Comparison of ENCODE assay signal across 10 cellular contexts in the genomic region with DNA sequence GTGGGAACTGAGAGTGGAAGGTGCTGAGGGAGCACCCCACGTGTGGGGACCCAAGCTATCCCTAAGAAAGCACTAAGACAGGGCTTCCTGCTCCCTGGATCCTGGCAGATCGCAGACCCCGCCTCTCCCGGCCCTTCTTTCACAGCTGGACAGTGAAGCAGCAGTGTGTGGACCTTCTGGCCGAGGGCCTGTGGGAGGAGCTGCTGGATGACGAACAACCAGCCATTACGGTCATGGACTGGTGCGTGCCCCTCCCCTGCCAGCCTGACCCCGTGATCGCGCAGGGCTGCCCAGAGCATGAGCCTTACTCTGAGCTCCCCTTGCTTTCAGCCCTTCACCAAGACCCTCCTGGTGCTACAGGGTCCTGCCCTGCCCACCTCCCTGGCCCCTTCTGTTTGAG. TPM values are rescaled to one million over a fixed set of nuclear protein-coding genes. Genes with fewer than 3 reads are reported as not detected.
DNase-seq lines count a peak whose midpoint lies in the region; ATAC-seq and TF ChIP-seq lines count a peak whose summit lies in the region.
"Had no signal": no experiment of that assay in that cellular context is flagged by ENCODE, and none has a peak within 500 bp of the region (broad histone marks: within the 10 kb centered on the region; RNA-seq: fewer than 3 reads in every experiment).

No MANE protein-coding gene starts in this region.

- no peak overlapping the region for H3K4me3 Mint-ChIP-seq in activated CD4-positive, alpha-beta T cell treated with anti-CD3 and anti-CD28 coated beads, Interleukin-2, amount 10 ng/mL, durations not matched to agents 24 days and 14 days
- H3K4me3 Mint-ChIP-seq in natural killer cell treated with Interleukin-12 subunit alpha and Interleukin-12 subunit beta and Interleukin-15 and Interleukin-18, amount 100 ng/mL, for 72 hours = no peak overlapping the region

- DNase-seq in ELF-1 (ENCODE audit: low read depth, low spot score) = peak; percentile 66
- DNase-seq in SK-MEL-5 (ENCODE audit: low read depth, low spot score) = peak; percentile 89
- DNase-seq in foreskin melanocyte = peak; percentile 73
- DNase-seq in ovary = peak; percentile 51 to 81 (median 72)
- no peak for DNase-seq in NCI-H526 (lab: John Stamatoyannopoulos, UW)
- no peak for DNase-seq in SIG-M5 (lab: John Stamatoyannopoulos, UW)
- DNase-seq in activated CD4-positive, alpha-beta T cell treated with anti-CD3 and anti-CD28 coated beads, Interleukin-2, amount 10 ng/mL, durations not matched to agents 24 days and 14 days = no peak
- DNase-seq in natural killer cell treated with Interleukin-12 subunit alpha and Interleukin-12 subunit beta and Interleukin-15 and Interleukin-18, amount 100 ng/mL, for 72 hours (ENCODE audit: low spot score) = no peak
- DNase-seq: NCI-H187 treated with DMSO at 0.1 percent for 48 hours had no signal

- peaks cover 67% of the 10 kb centered on the region for H3K27me3 Mint-ChIP-seq in activated CD4-positive, alpha-beta T cell treated with anti-CD3 and anti-CD28 coated beads, Interleukin-2, amount 10 ng/mL, durations not matched to agents 24 days and 14 days
- peaks cover 42 to 51% of the 10 kb centered on the region in 2 donors for H3K27me3 Mint-ChIP-seq in natural killer cell treated with Interleukin-12 subunit alpha and Interleukin-12 subunit beta and Interleukin-15 and Interleukin-18, amount 100 ng/mL, for 72 hours

- no peak overlapping the region for H3K4me3 ChIP-seq in ovary

- no peaks in the 10 kb centered on the region for H3K36me3 ChIP-seq in ovary

- H3K27ac ChIP-seq in ovary = no peak overlapping the region

- no peaks in the 10 kb centered on the region for H3K9me3 Mint-ChIP-seq in activated CD4-positive, alpha-beta T cell treated with anti-CD3 and anti-CD28 coated beads, Interleukin-2, amount 10 ng/mL, durations not matched to agents 24 days and 14 days
- H3K9me3 Mint-ChIP-seq in natural killer cell treated with Interleukin-12 subunit alpha and Interleukin-12 subunit beta and Interleukin-15 and Interleukin-18, amount 100 ng/mL, for 72 hours = no peaks in the 10 kb centered on the region
- H3K9me3 Mint-ChIP-seq: activated naive CD4-positive, alpha-beta T cell treated with anti-CD3 and anti-CD28 coated beads, Interleukin-2, amount 50 U/mL, for 72 hours had no signal

- no peak for ATAC-seq in natural killer cell treated with Interleukin-12 subunit alpha and Interleukin-12 subunit beta and Interleukin-15 and Interleukin-18, amount 100 ng/mL, for 72 hours
- ATAC-seq: activated naive CD4-positive, alpha-beta T cell treated with anti-CD3 and anti-CD28 coated beads, Interleukin-2, amount 50 U/mL, for 72 hours had no signal

- no peaks in the 10 kb centered on the region for H3K36me3 Mint-ChIP-seq in activated CD4-positive, alpha-beta T cell treated with anti-CD3 and anti-CD28 coated beads, Interleukin-2, amount 10 ng/mL, durations not matched to agents 24 days and 14 days (ENCODE audit: low read depth)
- peaks cover 6% of the 10 kb centered on the region for H3K36me3 Mint-ChIP-seq in natural killer cell treated with Interleukin-12 subunit alpha and Interleukin-12 subunit beta and Interleukin-15 and Interleukin-18, amount 100 ng/mL, for 72 hours

- no peak for TF ChIP-seq CTCF in ovary (IDR thresholded peaks at IDR 0.05)

- no peak for TF ChIP-seq EP300 in ovary (IDR thresholded peaks at IDR 0.05)

- no peaks in the 10 kb centered on the region for H3K9me3 ChIP-seq in ovary

- no peaks in the 10 kb centered on the region for H3K27me3 ChIP-seq in ovary

- H3K4me1 ChIP-seq in ovary (ENCODE audit: insufficient read depth) = peaks cover 4% of the 10 kb centered on the region

- no peak for TF ChIP-seq POLR2A in ovary (IDR thresholded peaks at IDR 0.05)

- intact Hi-C loops in ovary (cut with DNase I) = no loop called here
- intact Hi-C loops in activated CD4-positive, alpha-beta T cell treated with anti-CD3 and anti-CD28 coated beads, Interleukin-2, amount 10 ng/mL, durations not matched to agents 24 days and 14 days (cut with micrococcal nuclease) = no loop called here

- H3K4me1 Mint-ChIP-seq in activated CD4-positive, alpha-beta T cell treated with anti-CD3 and anti-CD28 coated beads, Interleukin-2, amount 10 ng/mL, durations not matched to agents 24 days and 14 days = peaks cover 7% of the 10 kb centered on the region
- H3K4me1 Mint-ChIP-seq in natural killer cell treated with Interleukin-12 subunit alpha and Interleukin-12 subunit beta and Interleukin-15 and Interleukin-18, amount 100 ng/mL, for 72 hours (ENCODE audit: low read depth in 2 of 2) = peaks cover 7 to 10% of the 10 kb centered on the region in 2 donors

- WGBS in ovary, 3 donors = 0 to 10% (median 4%) methylated on average over 10 to 11 of the region's 11 CpGs

- in situ Hi-C loops in SK-MEL-5 (cut with HindIII; ENCODE audit: low pct_unique_long_range_greater_than_20kb, low sequenced_read_pairs) = no loop called here

- no peak overlapping the region for H3K27ac Mint-ChIP-seq in activated CD4-positive, alpha-beta T cell treated with anti-CD3 and anti-CD28 coated beads, Interleukin-2, amount 10 ng/mL, durations not matched to agents 24 days and 14 days
- H3K27ac Mint-ChIP-seq in natural killer cell treated with Interleukin-12 subunit alpha and Interleukin-12 subunit beta and Interleukin-15 and Interleukin-18, amount 100 ng/mL, for 72 hours = no peak overlapping the region
- H3K27ac Mint-ChIP-seq: activated naive CD4-positive, alpha-beta T cell treated with anti-CD3 and anti-CD28 coated beads, Interleukin-2, amount 50 U/mL, for 72 hours had no signal

RNA-seq across cellular contexts. Expression of a gene that starts 2.3 kb away (rescaled TPM):
- 0.21 and 0.67 TPM in 2 replicates for total RNA-seq in SK-MEL-5 (2014; rRNA removed; shearing (Covaris generic))
- polyA plus RNA-seq in SK-MEL-5 (2015; cell fraction: cytosol; rRNA removed) = 0.29 and 0.44 TPM in 2 replicates
- 0.14 and 0.21 TPM in 2 replicates for polyA plus RNA-seq in SK-MEL-5 (2015; cell fraction: nucleus; rRNA removed)
- total RNA-seq in ovary = 1 to 10 TPM in 1 of 7 donors, under 1 TPM in 2, not detected in 4; 0.20 to 4.4 (median 0.22) TPM
- polyA plus RNA-seq in ovary = under 1 TPM; 0.05 to 0.15 TPM
- total RNA-seq in activated CD4-positive, alpha-beta T cell treated with anti-CD3 and anti-CD28 coated beads, Interleukin-2, amount 10 ng/mL, durations not matched to agents 24 days and 14 days = not detected in 2 replicates
- total RNA-seq in natural killer cell treated with Interleukin-12 subunit alpha and Interleukin-12 subunit beta and Interleukin-15 and Interleukin-18, amount 100 ng/mL, for 72 hours = not detected
- total RNA-seq: activated naive CD4-positive, alpha-beta T cell treated with anti-CD3 and anti-CD28 coated beads, Interleukin-2, amount 50 U/mL, for 72 hours had no signal

RNA-seq across cellular contexts. Expression of a gene that starts 5.0 kb away (rescaled TPM):
- total RNA-seq in SK-MEL-5 (2014; rRNA removed; shearing (Covaris generic)) = not detected in 2 replicates
- polyA plus RNA-seq in SK-MEL-5 (2015; cell fraction: cytosol; rRNA removed) = not detected in 2 replicates
- not detected in 2 replicates for polyA plus RNA-seq in SK-MEL-5 (2015; cell fraction: nucleus; rRNA removed)
- 1 to 10 TPM in 2 of 7 donors, not detected in 5; 1.2 to 2.4 TPM for total RNA-seq in ovary
- polyA plus RNA-seq in ovary = not detected
- not detected in 2 replicates for total RNA-seq in activated CD4-positive, alpha-beta T cell treated with anti-CD3 and anti-CD28 coated beads, Interleukin-2, amount 10 ng/mL, durations not matched to agents 24 days and 14 days
- not detected for total RNA-seq in natural killer cell treated with Interleukin-12 subunit alpha and Interleukin-12 subunit beta and Interleukin-15 and Interleukin-18, amount 100 ng/mL, for 72 hours
- total RNA-seq: activated naive CD4-positive, alpha-beta T cell treated with anti-CD3 and anti-CD28 coated beads, Interleukin-2, amount 50 U/mL, for 72 hours had no signal

RNA-seq across cellular contexts. Expression of a gene that starts 45.8 kb away (rescaled TPM):
- total RNA-seq in SK-MEL-5 (2014; rRNA removed; shearing (Covaris generic)) = not detected in 2 replicates
- not detected in 2 replicates for polyA plus RNA-seq in SK-MEL-5 (2015; cell fraction: cytosol; rRNA removed)
- not detected in 2 replicates for polyA plus RNA-seq in SK-MEL-5 (2015; cell fraction: nucleus; rRNA removed)
- not detected for total RNA-seq in ovary
- polyA plus RNA-seq in ovary = not detected
- total RNA-seq in activated CD4-positive, alpha-beta T cell treated with anti-CD3 and anti-CD28 coated beads, Interleukin-2, amount 10 ng/mL, durations not matched to agents 24 days and 14 days = not detected in 2 replicates
- total RNA-seq in natural killer cell treated with Interleukin-12 subunit alpha and Interleukin-12 subunit beta and Interleukin-15 and Interleukin-18, amount 100 ng/mL, for 72 hours = not detected

RNA-seq across cellular contexts. Expression of a gene that starts 49.6 kb away (rescaled TPM):
- total RNA-seq in SK-MEL-5 (2014; rRNA removed; shearing (Covaris generic)) = not detected in 2 replicates
- polyA plus RNA-seq in SK-MEL-5 (2015; cell fraction: cytosol; rRNA removed) = not detected in 2 replicates
- not detected in 2 replicates for polyA plus RNA-seq in SK-MEL-5 (2015; cell fraction: nucleus; rRNA removed)
- under 1 TPM in 2 of 7 donors, not detected in 5; 0.17 to 0.23 TPM for total RNA-seq in ovary
- polyA plus RNA-seq in ovary = not detected
- total RNA-seq in activated CD4-positive, alpha-beta T cell treated with anti-CD3 and anti-CD28 coated beads, Interleukin-2, amount 10 ng/mL, durations not matched to agents 24 days and 14 days = not detected in 2 replicates
- not detected for total RNA-seq in natural killer cell treated with Interleukin-12 subunit alpha and Interleukin-12 subunit beta and Interleukin-15 and Interleukin-18, amount 100 ng/mL, for 72 hours
- total RNA-seq: activated naive CD4-positive, alpha-beta T cell treated with anti-CD3 and anti-CD28 coated beads, Interleukin-2, amount 50 U/mL, for 72 hours had no signal

Comparison
In these comparisons a context has a peak if more than half of its experiments do, and no peak if none do; other contexts are left out.
1. DNase-seq: peak in ELF-1 (single experiment), SK-MEL-5 (single experiment), foreskin melanocyte (single experiment) and ovary (5 of 5); none in NCI-H526 (0 of 2), SIG-M5 (single experiment), activated CD4-positive, alpha-beta T cell treated with anti-CD3 and anti-CD28 coated beads, Interleukin-2, amount 10 ng/mL, durations not matched to agents 24 days and 14 days (single experiment) and natural killer cell treated with Interleukin-12 subunit alpha and Interleukin-12 subunit beta and Interleukin-15 and Interleukin-18, amount 100 ng/mL, for 72 hours (single experiment).